Comparison of ENCODE assay signal across 8 cellular contexts in genomic region chr1:207619833-207620572, GRCh38. TPM values are rescaled to one million over a fixed set of nuclear protein-coding genes. Genes with fewer than 3 reads are reported as not detected.
DNase-seq lines count a peak whose midpoint lies in the region; ATAC-seq and TF ChIP-seq lines count a peak whose summit lies in the region.

No MANE protein-coding gene starts in this region.

- TF ChIP-seq CTCF in breast epithelium (IDR thresholded peaks at IDR 0.05) (peak; percentile 34 to 62 (median 51)), suprapubic skin (IDR thresholded peaks at IDR 0.05) (peak; percentile 48 to 76)

- no peaks in the 10 kb centered on the region for H3K9me3 Mint-ChIP-seq in activated CD4-positive, alpha-beta T cell treated with anti-CD3 and anti-CD28 coated beads, Interleukin-2, amount 10 ng/mL, durations not matched to agents 24 days and 14 days

- H3K27me3 ChIP-seq in breast epithelium, result no peaks in the 10 kb centered on the region
- peaks cover 6% of the 10 kb centered on the region for H3K27me3 ChIP-seq in suprapubic skin

- peak; percentile 90 for ATAC-seq in GM21423 (IDR thresholded peaks at IDR 0.05; ENCODE audit: unreplicated experiment)

- H3K27ac ChIP-seq in breast epithelium, result no peak overlapping the region
- no peak overlapping the region for H3K27ac ChIP-seq in suprapubic skin

- H3K27me3 Mint-ChIP-seq in activated CD4-positive, alpha-beta T cell treated with anti-CD3 and anti-CD28 coated beads, Interleukin-2, amount 10 ng/mL, durations not matched to agents 24 days and 14 days, result peaks cover 20% of the 10 kb centered on the region

- intact Hi-C loops in activated CD4-positive, alpha-beta T cell treated with anti-CD3 and anti-CD28 coated beads, Interleukin-2, amount 10 ng/mL, durations not matched to agents 24 days and 14 days (cut with micrococcal nuclease), result no loop called here
- intact Hi-C loops in breast epithelium (cut with DNase I; ENCODE audit: low total_unique reads), result no loop called here

- WGBS in suprapubic skin, result 52% methylated on average over 7 of the region's 7 CpGs

- TF ChIP-seq EP300 in suprapubic skin (IDR thresholded peaks at IDR 0.05), result no peak

- H3K4me3 ChIP-seq in breast epithelium (no peak overlapping the region), suprapubic skin (no peak overlapping the region)

- H3K4me1 Mint-ChIP-seq in activated CD4-positive, alpha-beta T cell treated with anti-CD3 and anti-CD28 coated beads, Interleukin-2, amount 10 ng/mL, durations not matched to agents 24 days and 14 days, result no peaks in the 10 kb centered on the region

- H3K9me3 ChIP-seq in breast epithelium, result no peaks in the 10 kb centered on the region
- H3K9me3 ChIP-seq in suprapubic skin, result no peaks in the 10 kb centered on the region

- H3K36me3 ChIP-seq in breast epithelium (no peaks in the 10 kb centered on the region), suprapubic skin (no peaks in the 10 kb centered on the region)

- no peak overlapping the region for H3K27ac Mint-ChIP-seq in activated CD4-positive, alpha-beta T cell treated with anti-CD3 and anti-CD28 coated beads, Interleukin-2, amount 10 ng/mL, durations not matched to agents 24 days and 14 days

- TF ChIP-seq POLR2A in breast epithelium (IDR thresholded peaks at IDR 0.05) (no peak), suprapubic skin (IDR thresholded peaks at IDR 0.05) (no peak)

- H3K4me1 ChIP-seq in breast epithelium, result no peaks in the 10 kb centered on the region
- no peaks in the 10 kb centered on the region for H3K4me1 ChIP-seq in suprapubic skin

- peak; percentile 68 for DNase-seq in activated CD4-positive, alpha-beta T cell treated with anti-CD3 and anti-CD28 coated beads, Interleukin-2, amount 10 ng/mL, durations not matched to agents 24 days and 14 days
- no peak for DNase-seq in activated CD4-positive, alpha-beta T cell treated with anti-CD3 and anti-CD28 coated beads, Interleukin-2, amount 50 U/mL, for 48 hours
- peak; percentile 14 for DNase-seq in HK-2 (ENCODE audit: unreplicated experiment)
- DNase-seq in NOMO-1 treated with DMSO at 0.1 percent for 48 hours (lab: John Stamatoyannopoulos, UW; ENCODE audit: unreplicated experiment), result peak; percentile 76
- DNase-seq in breast epithelium (ENCODE audit: low spot score in 2 of 2), result no peak
- peak; percentile 70 for DNase-seq in kidney tubule cell (ENCODE audit: low spot score)
- no peak for DNase-seq in suprapubic skin (ENCODE audit: low spot score in 2 of 2)

- H3K4me3 Mint-ChIP-seq in activated CD4-positive, alpha-beta T cell treated with anti-CD3 and anti-CD28 coated beads, Interleukin-2, amount 10 ng/mL, durations not matched to agents 24 days and 14 days, result no peak overlapping the region

- no peaks in the 10 kb centered on the region for H3K36me3 Mint-ChIP-seq in activated CD4-positive, alpha-beta T cell treated with anti-CD3 and anti-CD28 coated beads, Interleukin-2, amount 10 ng/mL, durations not matched to agents 24 days and 14 days (ENCODE audit: low read depth)

RNA-seq across cellular contexts. Expression of gene CR1L, which starts 24.9 kb away (rescaled TPM):
- not detected in 2 replicates for total RNA-seq in activated CD4-positive, alpha-beta T cell treated with anti-CD3 and anti-CD28 coated beads, Interleukin-2, amount 10 ng/mL, durations not matched to agents 24 days and 14 days
- total RNA-seq in breast epithelium (not detected), suprapubic skin (not detected)

Comparison
In these comparisons a context has a peak if more than half of its experiments do, and no peak if none do; other contexts are left out.
1. DNase-seq: peak in activated CD4-positive, alpha-beta T cell treated with anti-CD3 and anti-CD28 coated beads, Interleukin-2, amount 10 ng/mL, durations not matched to agents 24 days and 14 days (single experiment), HK-2 (single experiment), NOMO-1 treated with DMSO at 0.1 percent for 48 hours (single experiment) and kidney tubule cell (single experiment); none in activated CD4-positive, alpha-beta T cell treated with anti-CD3 and anti-CD28 coated beads, Interleukin-2, amount 50 U/mL, for 48 hours (0 of 2), breast epithelium (0 of 2) and suprapubic skin (0 of 2).